In the genomic region with DNA sequence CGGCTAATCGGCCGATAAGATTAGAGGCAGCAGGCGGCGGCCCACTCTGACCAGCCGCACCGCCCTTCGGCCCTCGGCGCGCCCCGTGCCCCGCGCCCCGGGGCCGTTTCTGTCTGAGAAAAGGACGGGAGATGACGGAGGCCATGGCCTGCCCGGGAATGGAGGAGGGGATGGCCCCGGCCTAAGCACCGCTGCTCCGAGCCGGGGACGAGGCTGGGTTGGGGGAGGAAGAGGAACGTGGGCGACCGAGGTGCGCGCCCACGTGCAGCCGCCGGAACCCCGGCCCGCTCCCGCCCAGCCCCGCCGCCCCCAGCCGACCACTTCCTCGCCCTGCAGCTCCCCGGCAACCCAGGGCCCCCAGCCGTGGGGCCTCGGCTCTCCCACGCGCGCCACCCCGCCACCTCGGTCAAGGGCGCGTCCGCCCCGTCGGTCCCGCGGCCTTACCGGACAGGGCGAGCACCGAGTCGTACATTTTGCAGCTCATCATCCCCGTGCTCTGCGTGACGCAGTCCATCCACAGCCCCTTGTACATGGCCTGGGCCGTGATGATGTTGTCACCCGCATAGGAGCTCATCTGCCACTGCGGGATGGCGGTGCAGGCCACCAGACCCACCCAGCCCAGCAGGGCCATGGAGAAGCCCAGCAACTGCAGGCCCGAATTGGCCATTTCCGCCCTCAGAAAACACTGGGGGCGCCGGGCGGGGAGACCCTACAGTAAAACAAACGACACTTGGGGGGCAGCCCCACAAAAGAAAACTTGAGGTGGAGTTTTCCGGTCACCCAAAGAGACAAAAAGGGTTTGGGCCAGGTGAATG, we compare ENCODE assay signal across 8 cellular contexts.
A peak's percentile ranks its signal among the peaks of the same experiment; 100 is the strongest.
DNase-seq lines count a peak whose midpoint lies in the region; ATAC-seq and TF ChIP-seq lines count a peak whose summit lies in the region.

No MANE protein-coding gene starts in this region.

- H3K9me3 Mint-ChIP-seq in T-helper 2 cell treated with Interferon-gamma antibody and Interleukin-4, amounts not matched to agents 5 μg/mL and 100 μg/mL, for 36 hours: no peaks in the 10 kb centered on the region
- H3K9me3 Mint-ChIP-seq in nephron: no peaks in the 10 kb centered on the region

- no peak for TF ChIP-seq CTCF in nephron (IDR thresholded peaks at IDR 0.05; ENCODE audit: unreplicated experiment in 3 of 3)

- no peak overlapping the region for H3K27ac Mint-ChIP-seq in T-helper 2 cell treated with Interferon-gamma antibody and Interleukin-4, amounts not matched to agents 5 μg/mL and 100 μg/mL, for 36 hours
- H3K27ac Mint-ChIP-seq in nephron: peak overlapping the region in 1 of 3 experiments; percentile 84

- DNase-seq in COLO668 (lab: John Stamatoyannopoulos, UW; ENCODE audit: unreplicated experiment): peak; percentile 29
- no peak for DNase-seq in T-helper 2 cell treated with Interferon-gamma antibody and Interleukin-4, amounts not matched to agents 5 μg/mL and 100 μg/mL, for 36 hours (ENCODE audit: low spot score)
- peak; percentile 57 to 59 for DNase-seq in erythroblast (lab: John Stamatoyannopoulos, UW)
- no peak for DNase-seq in NCI-H1436 treated with DMSO at 0.1 percent for 48 hours (lab: John Stamatoyannopoulos, UW)
- DNase-seq in midbrain (lab: John Stamatoyannopoulos, UW): no peak

- no peak for ATAC-seq in GM21723 (IDR thresholded peaks at IDR 0.05; ENCODE audit: unreplicated experiment)
- no peak for ATAC-seq in GM19467 (IDR thresholded peaks at IDR 0.05; ENCODE audit: unreplicated experiment)

- H3K36me3 Mint-ChIP-seq in T-helper 2 cell treated with Interferon-gamma antibody and Interleukin-4, amounts not matched to agents 5 μg/mL and 100 μg/mL, for 36 hours (ENCODE audit: low read depth): peaks cover 16% of the 10 kb centered on the region
- peaks cover 27% of the 10 kb centered on the region for H3K36me3 Mint-ChIP-seq in nephron (ENCODE audit: low read depth)

- H3K4me1 Mint-ChIP-seq in T-helper 2 cell treated with Interferon-gamma antibody and Interleukin-4, amounts not matched to agents 5 μg/mL and 100 μg/mL, for 36 hours (ENCODE audit: low read depth): peaks cover 18% of the 10 kb centered on the region
- H3K4me1 Mint-ChIP-seq in nephron: peaks cover 11% of the 10 kb centered on the region

- H3K4me3 Mint-ChIP-seq in T-helper 2 cell treated with Interferon-gamma antibody and Interleukin-4, amounts not matched to agents 5 μg/mL and 100 μg/mL, for 36 hours: peak overlapping the region; percentile 45
- peak overlapping the region; percentile 77 to 90 (median 80) for H3K4me3 Mint-ChIP-seq in nephron

- H3K27me3 Mint-ChIP-seq in T-helper 2 cell treated with Interferon-gamma antibody and Interleukin-4, amounts not matched to agents 5 μg/mL and 100 μg/mL, for 36 hours (ENCODE audit: low read depth): peaks cover 27% of the 10 kb centered on the region
- H3K27me3 Mint-ChIP-seq in nephron (ENCODE audit: low read depth): peaks cover 74% of the 10 kb centered on the region

- no peak for TF ChIP-seq POLR2A in erythroblast (IDR thresholded peaks at IDR 0.05; ENCODE audit: low read length)

Comparison
In these comparisons a context has a peak if more than half of its experiments do, and no peak if none do; other contexts are left out.
1. DNase-seq: peak in COLO668 (single experiment) and erythroblast (2 of 2); none in T-helper 2 cell treated with Interferon-gamma antibody and Interleukin-4, amounts not matched to agents 5 μg/mL and 100 μg/mL, for 36 hours (single experiment), NCI-H1436 treated with DMSO at 0.1 percent for 48 hours (single experiment) and midbrain (single experiment).